ENCODE assay signal across 24 cellular contexts in the genomic region with DNA sequence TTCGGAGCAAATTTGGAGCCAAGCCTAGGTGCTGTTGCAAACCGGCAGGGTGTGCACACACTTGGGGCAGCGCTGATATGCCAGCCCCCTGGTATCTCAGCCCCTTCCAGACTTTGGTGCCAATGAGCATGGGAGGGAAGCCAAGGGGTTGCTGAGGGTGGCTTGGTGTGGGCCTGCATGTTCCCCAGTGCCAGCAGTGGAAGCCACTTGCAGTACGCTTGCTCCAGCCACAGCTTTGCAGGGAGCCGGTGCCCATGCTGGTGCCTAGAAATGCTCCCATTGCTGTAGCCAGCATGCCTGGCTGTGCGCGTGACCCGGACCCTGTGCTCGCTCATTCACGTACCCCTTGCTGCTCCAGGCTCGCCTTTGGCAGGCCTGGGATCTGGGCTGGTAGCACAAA.
DNase-seq lines count a peak whose midpoint lies in the region; ATAC-seq, FAIRE-seq and TF ChIP-seq lines count a peak whose summit lies in the region.
"Had no signal": no experiment of that assay in that cellular context is flagged by ENCODE, and none has a peak within 500 bp of the region (broad histone marks: within the 10 kb centered on the region; RNA-seq: fewer than 3 reads in every experiment).

No MANE protein-coding gene starts in this region.

- no peak for TF ChIP-seq CTCF in RWPE1 (conservative IDR thresholded peaks at IDR 0.05; ENCODE audit: low read depth)
- no peak for TF ChIP-seq CTCF in H1 (IDR thresholded peaks at IDR 0.05; ENCODE audit: control extremely low read depth in 1 of 3, insufficient read depth in 1 of 3, low read depth in 1 of 3, low read length in 3 of 3)

- peaks cover 3 to 79% (median 36%) of the 10 kb centered on the region in 4 experiments; a peak in 5 of 8 replicates for H3K36me3 ChIP-seq in H1 (ENCODE audit: control insufficient read depth in 2 of 4, insufficient read depth in 4 of 4, low read length in 3 of 4)

- H3K27me3 ChIP-seq in H1 (replicated peaks in 1 of 4; ENCODE audit: control insufficient read depth in 3 of 4, extremely low read depth in 1 of 4, insufficient read depth in 3 of 4, low read length in 3 of 4): no peaks in the 10 kb centered on the region
- H3K27me3 ChIP-seq: SJCRH30 had no signal

- H2AFZ ChIP-seq in H1 (ENCODE audit: low read length): no peak overlapping the region

- H2BK120ac ChIP-seq in H1 (replicated peaks; ENCODE audit: low read depth, low read length): no peak overlapping the region

- H3K9ac ChIP-seq in H1 (replicated peaks in 1 of 4; ENCODE audit: extremely low read depth in 1 of 4, low read depth in 3 of 4, low read length in 3 of 4): no peak overlapping the region

- CTCF ChIA-PET in RWPE1 (lab: Yijun Ruan, JAX): no interaction called here
- CTCF ChIA-PET in H1 (lab: Charles Lee; ENCODE audit: partially characterized antibody): no interaction called here

- no peak for TF ChIP-seq RAD21 in H1 (IDR thresholded peaks at IDR 0.05 in 1 of 2, conservative IDR thresholded peaks at IDR 0.05 in 1 of 2; ENCODE audit: low read depth in 2 of 2, low read length in 2 of 2)

- TF ChIP-seq EP300 in H1 (IDR thresholded peaks at IDR 0.05; ENCODE audit: borderline replicate concordance in 1 of 2, low read depth in 2 of 2, low read length in 2 of 2): no peak

- H4K91ac ChIP-seq in H1 (replicated peaks; ENCODE audit: insufficient read length, low read length): peak overlapping the region; percentile 31

- ATAC-seq in left ventricle myocardium superior (peak; percentile 93), HG02759 (IDR thresholded peaks at IDR 0.05; ENCODE audit: unreplicated experiment) (no peak)
- ATAC-seq: A549 had no signal

- no peak overlapping the region for H3K4ac ChIP-seq in H1 (replicated peaks; ENCODE audit: insufficient read length, low read depth, low read length)

- no peaks in the 10 kb centered on the region for H3K79me1 ChIP-seq in H1 (ENCODE audit: low read depth, low read length)

- no peaks in the 10 kb centered on the region for H3K23me2 ChIP-seq in H1 (ENCODE audit: low read depth, low read length)

- intact Hi-C loops in left ventricle myocardium superior (cut with micrococcal nuclease): no loop called here

- no peak overlapping the region for H3K14ac ChIP-seq in H1 (ENCODE audit: insufficient read length)

- TF ChIP-seq POLR2A in H1 (IDR thresholded peaks at IDR 0.05; ENCODE audit: control extremely low read depth in 1 of 2, low read depth in 2 of 2, low read length in 2 of 2): no peak

- no peak overlapping the region for H3K23ac ChIP-seq in H1 (ENCODE audit: insufficient read length)

- 93% methylated on average over 11 of the region's 11 CpGs; no CpG with 5 or more reads in 1 of the 2 experiments for WGBS in H1 (ENCODE audit: extremely low coverage in 1 of 2, insufficient coverage in 1 of 2, insufficient read length in 1 of 2, insufficient replicate concordance in 2 of 2, low coverage in 1 of 2, low lambda C conversion rate in 2 of 2, missing lambda C conversion rate in 1 of 2), 2 experiments

- H2BK5ac ChIP-seq in H1 (ENCODE audit: low read depth, low read length): no peak overlapping the region

- no peaks in the 10 kb centered on the region for H4K20me1 ChIP-seq in H1 (replicated peaks in 1 of 2; ENCODE audit: control insufficient read depth in 1 of 2, insufficient read depth in 2 of 2, low read length in 2 of 2)

- H3K4me2 ChIP-seq in H1 (ENCODE audit: insufficient read depth in 1 of 2, low read depth in 2 of 2, low read length in 2 of 2): no peak overlapping the region
- H3K4me2 ChIP-seq: A549 had no signal

- no peak overlapping the region for H3K56ac ChIP-seq in H1 (replicated peaks; ENCODE audit: insufficient read length, low read depth, low read length)

- H2BK12ac ChIP-seq in H1 (ENCODE audit: low read depth, low read length): no peak overlapping the region

- DNase-seq in RWPE1 (ENCODE audit: low spot score) (no peak), H1 (ENCODE audit: low read depth in 1 of 2, low spot score in 2 of 2) (no peak), left ventricle myocardium superior (peak; percentile 67), putamen (ENCODE audit: low spot score) (peak; percentile 12), GF-D8 (lab: John Stamatoyannopoulos, UW) (no peak), NCI-H1105 treated with DMSO at 0.1 percent for 48 hours (lab: John Stamatoyannopoulos, UW) (no peak), medulla oblongata (ENCODE audit: extremely low spot score) (no peak)
- DNase-seq: CD4-positive, CD25-positive, alpha-beta regulatory T cell; COR-L47; DMS79; H9; KG1; NCI-H1092 treated with DMSO at 0.1 percent for 48 hours; NCI-H146; NCI-H2029 treated with DMSO at 0.1 percent for 48 hours; NCI-H226; NCI-H510A treated with DMSO at 0.1 percent for 48 hours; NCI-H774; NK-92 treated with Interleukin-12 subunit alpha and Interleukin-12 subunit beta, amount 100 ng/mL, for 24 hours; SJCRH30 had no signal

- H3K4me1 ChIP-seq in H1 (replicated peaks in 1 of 4; ENCODE audit: control insufficient read depth in 3 of 4, insufficient read depth in 4 of 4, low read length in 3 of 4): no peaks in the 10 kb centered on the region
- H3K4me1 ChIP-seq: A549, SJCRH30 had no signal

- H4K8ac ChIP-seq in H1 (ENCODE audit: extremely low read depth, insufficient read depth, low read length): peak overlapping the region; percentile 63; the same call in 1 of the 2 replicates

- no peak overlapping the region for H3K18ac ChIP-seq in H1 (ENCODE audit: extremely low read depth, low read length)

- H3K4me3 ChIP-seq in H1 (ENCODE audit: extremely low read depth in 1 of 4, insufficient read depth in 2 of 4, low read depth in 3 of 4, low read length in 4 of 4): no peak overlapping the region
- H3K4me3 ChIP-seq: A549, SJCRH30 had no signal

- H2BK15ac ChIP-seq in H1 (ENCODE audit: low read length): no peak overlapping the region

- no peak overlapping the region for H2BK20ac ChIP-seq in H1 (ENCODE audit: low read length)

- no peak overlapping the region for H2AK5ac ChIP-seq in H1 (ENCODE audit: low read depth, low read length)

- no peak for FAIRE-seq in H1 (lab: Jason Lieb, UNC)
- FAIRE-seq: GM12891, HTR-8/SVneo had no signal

- no peaks in the 10 kb centered on the region for H3K79me2 ChIP-seq in H1 (ENCODE audit: control insufficient read depth in 1 of 2, insufficient read depth in 2 of 2, low read length in 2 of 2)

- 0 out of 2 replicates have a peak overlapping the region, but pooled peaks have one; percentile 3 for H3K27ac ChIP-seq in RWPE1
- no peak overlapping the region for H3K27ac ChIP-seq in H1 (ENCODE audit: low read depth, low read length)
- H3K27ac ChIP-seq: A549, SJCRH30 had no signal

- no peaks in the 10 kb centered on the region for H3K9me3 ChIP-seq in H1 (ENCODE audit: insufficient read depth in 2 of 2, low read depth in 1 of 2, low read length in 1 of 2)
- H3K9me3 ChIP-seq: A549, SJCRH30 had no signal

- no peak overlapping the region for H4K5ac ChIP-seq in H1 (ENCODE audit: insufficient read length, low read depth, low read length)

- POLR2A ChIA-PET in RWPE1 (lab: Yijun Ruan, JAX; ENCODE audit: low non-redundant PET) (no interaction called here), H1 (lab: Charles Lee; ENCODE audit: partially characterized antibody) (no interaction called here)

TF ChIP-seq in H1, 55 proteins besides CTCF, POLR2A, EP300 and RAD21:
- TF ChIP-seq YY1 (IDR thresholded peaks at IDR 0.05; ENCODE audit: low read depth, low read length) (no peak), POLR2AphosphoS5 (IDR thresholded peaks at IDR 0.05; ENCODE audit: low read depth, low read length) (peak; percentile 48; the same call in 1 of the 2 replicates)

Comparison
In these comparisons a context has a peak if more than half of its experiments do, and no peak if none do; other contexts are left out.
1. DNase-seq: peak in left ventricle myocardium superior (single experiment) and putamen (single experiment); none in RWPE1 (single experiment), H1 (0 of 2), GF-D8 (single experiment), NCI-H1105 treated with DMSO at 0.1 percent for 48 hours (single experiment) and medulla oblongata (single experiment).